Comparison of ENCODE assay signal across 27 cellular contexts in the genomic region with DNA sequence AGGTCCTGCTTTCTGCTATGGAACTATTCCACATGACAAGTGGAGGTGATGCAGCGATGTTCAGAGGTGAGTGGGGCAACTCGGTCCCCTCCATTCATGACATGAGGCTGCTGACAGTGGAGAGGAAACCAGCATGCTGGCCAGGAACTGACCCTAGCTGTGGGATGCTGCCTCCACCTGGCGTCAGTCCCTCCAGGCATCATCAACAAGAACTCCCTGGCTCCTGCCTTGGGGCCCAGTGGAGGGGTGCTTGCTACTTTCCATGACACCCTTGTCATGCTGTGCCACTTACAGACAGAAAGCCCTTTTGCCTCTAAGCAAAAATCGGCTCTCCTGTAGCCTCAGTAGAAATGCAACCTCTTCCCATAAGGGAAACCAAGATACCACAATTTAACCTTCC.
"Had no signal": no experiment of that assay in that cellular context is flagged by ENCODE, and none has a peak within 500 bp of the region (broad histone marks: within the 10 kb centered on the region; RNA-seq: fewer than 3 reads in every experiment).

No MANE protein-coding gene starts in this region.

- H3K9me3 Mint-ChIP-seq: activated CD4-positive, alpha-beta T cell treated with anti-CD3 and anti-CD28 coated beads, Interleukin-2, amount 10 ng/mL, durations not matched to agents 7 days and 5 days; activated naive CD4-positive, alpha-beta T cell treated with anti-CD3 and anti-CD28 coated beads, Interleukin-2, amount 10 ng/mL, durations not matched to agents 7 days and 5 days; activated naive CD8-positive, alpha-beta T cell treated with anti-CD3 and anti-CD28 coated beads, Interleukin-2, amount 50 U/mL, for 24 hours; T-helper 1 cell treated with Interleukin-12 subunit alpha and Interleukin-12 subunit beta and Interleukin-4 antibody, amounts not matched to agents 30 μg/mL and 1 μg/mL, for 36 hours; T-helper 2 cell treated with Interferon-gamma antibody and Interleukin-4, amounts not matched to agents 5 μg/mL and 100 μg/mL, for 36 hours had no signal

- H3K27me3 ChIP-seq: SJSA1 had no signal

- H3K4me1 ChIP-seq: SJSA1 had no signal

- H3K4me1 Mint-ChIP-seq: activated CD4-positive, alpha-beta T cell treated with anti-CD3 and anti-CD28 coated beads for 36 hours; activated CD8-positive, alpha-beta memory T cell treated with anti-CD3 and anti-CD28 coated beads, Interleukin-2, amount 10 ng/mL, durations not matched to agents 7 days and 5 days; brain had no signal

- H3K27me3 Mint-ChIP-seq: activated CD4-positive, alpha-beta T cell treated with anti-CD3 and anti-CD28 coated beads for 36 hours; activated naive CD8-positive, alpha-beta T cell treated with anti-CD3 and anti-CD28 coated beads, Interleukin-2, amount 50 U/mL, for 24 hours had no signal

- ATAC-seq: activated CD4-positive, alpha-beta T cell treated with anti-CD3 and anti-CD28 coated beads for 36 hours; activated CD8-positive, alpha-beta memory T cell treated with anti-CD3 and anti-CD28 coated beads, Interleukin-2, amount 10 ng/mL, durations not matched to agents 7 days and 5 days; activated naive CD8-positive, alpha-beta T cell treated with anti-CD3 and anti-CD28 coated beads, Interleukin-2, amount 50 U/mL, for 24 hours; Panc1 had no signal

- H3K36me3 ChIP-seq: SJSA1 had no signal

- H3K9me3 ChIP-seq: SJSA1, SK-N-SH had no signal

- H3K4me3 ChIP-seq: SJSA1 had no signal

- H3K4me3 Mint-ChIP-seq: activated CD4-positive, alpha-beta T cell treated with anti-CD3 and anti-CD28 coated beads for 36 hours; activated CD4-positive, alpha-beta T cell treated with anti-CD3 and anti-CD28 coated beads, Interleukin-2, amount 10 ng/mL, durations not matched to agents 7 days and 5 days; activated CD8-positive, alpha-beta memory T cell treated with anti-CD3 and anti-CD28 coated beads, Interleukin-2, amount 10 ng/mL, durations not matched to agents 7 days and 5 days; activated naive CD4-positive, alpha-beta T cell treated with anti-CD3 and anti-CD28 coated beads, Interleukin-2, amount 10 ng/mL, durations not matched to agents 7 days and 5 days; activated naive CD8-positive, alpha-beta T cell; activated naive CD8-positive, alpha-beta T cell treated with anti-CD3 and anti-CD28 coated beads, Interleukin-2, amount 50 U/mL, for 24 hours; brain; T-helper 1 cell treated with Interleukin-12 subunit alpha and Interleukin-12 subunit beta and Interleukin-4 antibody, amounts not matched to agents 30 μg/mL and 1 μg/mL, for 36 hours; T-helper 2 cell treated with Interferon-gamma antibody and Interleukin-4, amounts not matched to agents 5 μg/mL and 100 μg/mL, for 36 hours had no signal

- H3K27ac ChIP-seq: SJSA1 had no signal

- H3K36me3 Mint-ChIP-seq: activated CD8-positive, alpha-beta memory T cell treated with anti-CD3 and anti-CD28 coated beads, Interleukin-2, amount 10 ng/mL, durations not matched to agents 7 days and 5 days; activated naive CD4-positive, alpha-beta T cell treated with anti-CD3 and anti-CD28 coated beads, Interleukin-2, amount 10 ng/mL, durations not matched to agents 7 days and 5 days; activated naive CD8-positive, alpha-beta T cell; brain had no signal

- DNase-seq: activated CD4-positive, alpha-beta T cell treated with anti-CD3 and anti-CD28 coated beads for 36 hours; activated CD4-positive, alpha-beta T cell treated with anti-CD3 and anti-CD28 coated beads, Interleukin-2, amount 10 ng/mL, durations not matched to agents 7 days and 5 days; activated CD4-positive, alpha-beta T cell treated with anti-CD3 and anti-CD28 coated beads, Interleukin-2, amount 50 U/mL, for 48 hours; activated CD8-positive, alpha-beta memory T cell treated with anti-CD3 and anti-CD28 coated beads for 24 hours; activated CD8-positive, alpha-beta memory T cell treated with anti-CD3 and anti-CD28 coated beads, Interleukin-2, amount 10 ng/mL, durations not matched to agents 7 days and 5 days; activated CD8-positive, alpha-beta memory T cell treated with anti-CD3 and anti-CD28 coated beads, Interleukin-2, amount 50 U/mL, for 48 hours; activated effector memory CD4-positive, alpha-beta T cell treated with Interleukin-2 at 50 U/mL for 16 hours; activated naive CD4-positive, alpha-beta T cell treated with anti-CD3 and anti-CD28 coated beads, Interleukin-2, amount 10 ng/mL, durations not matched to agents 7 days and 5 days; activated naive CD8-positive, alpha-beta T cell treated with anti-CD3 and anti-CD28 coated beads, Interleukin-2, amount 50 U/mL, for 24 hours; activated T-cell treated with anti-CD3 and anti-CD28 coated beads, Interleukin-2, amount 50 U/mL, for 48 hours; anterior cingulate cortex; caudate nucleus; cerebellar nuclear complex; NCI-H1048; NCI-H1436 treated with DMSO at 0.1 percent for 48 hours; NCI-H187 treated with DMSO at 0.1 percent for 48 hours; NCI-H2081 treated with DMSO at 0.1 percent for 48 hours; NCI-H510A; NCI-H774; SHP77 treated with DMSO at 0.1 percent for 48 hours; SK-N-SH had no signal

- H3K27ac Mint-ChIP-seq: activated CD4-positive, alpha-beta T cell treated with anti-CD3 and anti-CD28 coated beads for 36 hours; activated CD4-positive, alpha-beta T cell treated with anti-CD3 and anti-CD28 coated beads, Interleukin-2, amount 10 ng/mL, durations not matched to agents 7 days and 5 days; activated CD8-positive, alpha-beta memory T cell treated with anti-CD3 and anti-CD28 coated beads, Interleukin-2, amount 10 ng/mL, durations not matched to agents 7 days and 5 days; activated naive CD4-positive, alpha-beta T cell treated with anti-CD3 and anti-CD28 coated beads, Interleukin-2, amount 10 ng/mL, durations not matched to agents 7 days and 5 days; activated naive CD8-positive, alpha-beta T cell; activated naive CD8-positive, alpha-beta T cell treated with anti-CD3 and anti-CD28 coated beads, Interleukin-2, amount 50 U/mL, for 24 hours; brain; T-helper 1 cell treated with Interleukin-12 subunit alpha and Interleukin-12 subunit beta and Interleukin-4 antibody, amounts not matched to agents 30 μg/mL and 1 μg/mL, for 36 hours; T-helper 2 cell treated with Interferon-gamma antibody and Interleukin-4, amounts not matched to agents 5 μg/mL and 100 μg/mL, for 36 hours had no signal

- H3K9ac ChIP-seq: SK-N-SH had no signal

- H3K4me2 ChIP-seq: SK-N-SH had no signal
